22 cellular contexts compared by ENCODE assay signal in the genomic region with DNA sequence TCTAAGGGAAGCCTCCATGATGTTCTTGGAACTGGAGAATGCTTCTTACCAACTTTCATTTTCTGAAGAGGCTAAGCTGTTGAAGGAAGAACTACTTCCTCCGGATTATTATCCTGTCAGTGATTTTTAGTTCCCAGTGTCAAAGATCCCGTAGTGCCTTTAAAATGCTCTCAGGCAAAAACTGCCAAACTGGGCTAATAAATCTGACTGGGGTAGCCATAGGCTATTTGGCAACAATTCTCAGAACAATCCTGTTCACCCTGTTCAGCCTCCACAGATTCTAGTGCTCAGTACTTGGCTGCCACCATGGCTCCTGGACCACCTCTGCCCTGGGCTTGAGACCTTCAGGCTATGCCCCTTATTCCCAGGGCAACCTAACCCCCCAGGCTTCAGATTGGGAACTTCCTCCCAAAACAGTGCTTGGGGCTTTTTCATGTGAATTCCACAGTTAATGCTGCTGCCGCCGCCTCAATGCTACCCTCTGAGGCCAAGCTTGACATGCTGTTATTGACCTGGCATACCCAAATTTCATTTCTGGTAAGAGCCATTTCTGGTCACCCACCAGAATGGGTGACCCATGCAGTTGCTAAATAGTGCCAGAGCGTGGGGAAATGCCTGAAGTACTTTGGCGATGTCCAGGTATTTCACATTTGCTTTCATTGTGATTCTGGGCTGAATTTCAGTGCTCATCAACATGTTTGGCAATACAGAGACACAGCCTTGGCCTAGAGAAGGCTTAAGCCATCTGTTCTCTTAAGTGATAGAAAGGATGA.
A peak's percentile ranks its signal among the peaks of the same experiment; 100 is the strongest.
DNase-seq lines count a peak whose midpoint lies in the region; ATAC-seq and TF ChIP-seq lines count a peak whose summit lies in the region.
"Had no signal": no experiment of that assay in that cellular context is flagged by ENCODE, and none has a peak within 500 bp of the region (broad histone marks: within the 10 kb centered on the region; RNA-seq: fewer than 3 reads in every experiment).

No MANE protein-coding gene starts in this region.

- peak overlapping the region; percentile 19 for H4K8ac ChIP-seq in mesenchymal stem cell (ENCODE audit: low read length)

- H3K9me3 Mint-ChIP-seq in activated CD4-positive, alpha-beta T cell treated with anti-CD3 and anti-CD28 coated beads for 36 hours (ENCODE audit: low read depth): no peaks in the 10 kb centered on the region
- H3K9me3 Mint-ChIP-seq: natural killer cell treated with Interleukin-12 subunit alpha and Interleukin-12 subunit beta and Interleukin-15 and Interleukin-18, amount 100 ng/mL, for 72 hours had no signal

- no peak overlapping the region for H3K4me3 Mint-ChIP-seq in activated CD4-positive, alpha-beta T cell treated with anti-CD3 and anti-CD28 coated beads for 36 hours
- H3K4me3 Mint-ChIP-seq: activated CD8-positive, alpha-beta T cell treated with anti-CD3 and anti-CD28 coated beads, Interleukin-2, amount 10 ng/mL, durations not matched to agents 7 days and 5 days; activated naive CD8-positive, alpha-beta T cell; activated T-helper 1 cell treated with anti-CD3 and anti-CD28 coated beads, Interleukin-12 subunit alpha, Interleukin-12 subunit beta, Interleukin-2, Interleukin-4 antibody, amounts not matched to agents 30 ng/mL and 10 ng/mL and 1 ng/mL, durations not matched to agents 14 hours and 24 hours and 36 hours; natural killer cell treated with Interleukin-12 subunit alpha and Interleukin-12 subunit beta and Interleukin-15 and Interleukin-18, amount 100 ng/mL, for 72 hours; T-cell had no signal

- no peak for TF ChIP-seq CTCF in vagina (IDR thresholded peaks at IDR 0.05)

- H3K36me3 Mint-ChIP-seq in activated CD4-positive, alpha-beta T cell treated with anti-CD3 and anti-CD28 coated beads for 36 hours (ENCODE audit: low read depth): no peaks in the 10 kb centered on the region
- H3K36me3 Mint-ChIP-seq: activated naive CD8-positive, alpha-beta T cell; natural killer cell treated with Interleukin-12 subunit alpha and Interleukin-12 subunit beta and Interleukin-15 and Interleukin-18, amount 100 ng/mL, for 72 hours; T-cell had no signal

- no peak overlapping the region for H3K14ac ChIP-seq in mesenchymal stem cell (ENCODE audit: low read length in 2 of 2)

- H3K9me3 ChIP-seq in mesenchymal stem cell (ENCODE audit: control insufficient read depth, low read length) (peaks cover 14% of the 10 kb centered on the region), vagina (no peaks in the 10 kb centered on the region)
- H3K9me3 ChIP-seq: prostate gland had no signal

- no peaks in the 10 kb centered on the region for H3K4me1 Mint-ChIP-seq in activated CD4-positive, alpha-beta T cell treated with anti-CD3 and anti-CD28 coated beads for 36 hours

- H3K4ac ChIP-seq in mesenchymal stem cell (ENCODE audit: low read depth in 1 of 2, low read length in 2 of 2): peak overlapping the region in 1 of 2 experiments; percentile 55

- no peaks in the 10 kb centered on the region for H3K27me3 Mint-ChIP-seq in activated CD4-positive, alpha-beta T cell treated with anti-CD3 and anti-CD28 coated beads for 36 hours
- H3K27me3 Mint-ChIP-seq: natural killer cell treated with Interleukin-12 subunit alpha and Interleukin-12 subunit beta and Interleukin-15 and Interleukin-18, amount 100 ng/mL, for 72 hours; T-cell had no signal

- H2BK120ac ChIP-seq in mesenchymal stem cell (ENCODE audit: low read depth, low read length): no peak overlapping the region

- no peak overlapping the region for H4K91ac ChIP-seq in mesenchymal stem cell (ENCODE audit: low read length)

- H2BK12ac ChIP-seq in mesenchymal stem cell (ENCODE audit: low read length in 2 of 2): peak overlapping the region; percentile 25 to 95

- H3K4me1 ChIP-seq in mesenchymal stem cell (ENCODE audit: control insufficient read depth, insufficient read depth, low read depth, low read length) (peaks cover 25% of the 10 kb centered on the region), vagina (peaks cover 50% of the 10 kb centered on the region)
- H3K4me1 ChIP-seq: prostate gland had no signal

- TF ChIP-seq POLR2A in vagina (IDR thresholded peaks at IDR 0.05): no peak

- peak overlapping the region; percentile 78 for H3K27ac ChIP-seq in mesenchymal stem cell (ENCODE audit: low read length, poor library complexity, severe bottlenecking)
- peak overlapping the region; percentile 48 for H3K27ac ChIP-seq in vagina
- H3K27ac ChIP-seq: cardiac muscle cell had no signal

- ATAC-seq in activated CD4-positive, alpha-beta T cell treated with anti-CD3 and anti-CD28 coated beads for 36 hours: no peak
- ATAC-seq: activated CD8-positive, alpha-beta T cell treated with anti-CD3 and anti-CD28 coated beads, Interleukin-2, amount 10 ng/mL, durations not matched to agents 7 days and 5 days; natural killer cell treated with Interleukin-12 subunit alpha and Interleukin-12 subunit beta and Interleukin-15 and Interleukin-18, amount 100 ng/mL, for 72 hours; T-cell had no signal

- no peak overlapping the region for H3K9ac ChIP-seq in mesenchymal stem cell (ENCODE audit: low read length)
- H3K9ac ChIP-seq: BLaER1 treated with 17β-estradiol and CSF1 and Interleukin-3, amounts not matched to agents 10 nM and 100 nM had no signal

- no peak overlapping the region for H2AFZ ChIP-seq in mesenchymal stem cell (ENCODE audit: low read depth, low read length)

- no peak overlapping the region for H3K4me3 ChIP-seq in mesenchymal stem cell (ENCODE audit: insufficient read depth in 1 of 2, low read depth in 1 of 2, low read length in 2 of 2)
- H3K4me3 ChIP-seq in vagina: no peak overlapping the region
- H3K4me3 ChIP-seq: BLaER1 treated with 17β-estradiol and CSF1 and Interleukin-3, amounts not matched to agents 10 nM and 100 nM; cardiac muscle cell; prostate gland had no signal

- CTCF ChIA-PET in activated CD4-positive, alpha-beta T cell treated with anti-CD3 and anti-CD28 coated beads for 36 hours (lab: Charles Lee): interaction anchor here (0.6 kb wide), 1 partner anchor 482 kb away, joined by 3 read pairs; no protein-coding TSS in a partner anchor

- WGBS in mesenchymal stem cell: 83% methylated on average over 6 of the region's 6 CpGs

- DNase-seq in activated CD4-positive, alpha-beta T cell treated with anti-CD3 and anti-CD28 coated beads for 36 hours: no peak
- no peak for DNase-seq in activated CD4-positive, alpha-beta T cell treated with anti-CD3 and anti-CD28 coated beads for 48 hours
- DNase-seq in cerebellum (ENCODE audit: low spot score) (peak; percentile 83), mesenchymal stem cell (peak; percentile 35), vagina (ENCODE audit: extremely low spot score in 2 of 2) (no peak), NCI-H748 (lab: John Stamatoyannopoulos, UW; ENCODE audit: unreplicated experiment) (no peak), NCI-H69 (lab: John Stamatoyannopoulos, UW) (no peak), NCI-H2196 (lab: John Stamatoyannopoulos, UW; ENCODE audit: unreplicated experiment) (no peak)
- DNase-seq: activated CD8-positive, alpha-beta T cell treated with anti-CD3 and anti-CD28 coated beads, Interleukin-2, amount 10 ng/mL, durations not matched to agents 7 days and 5 days; DMS153; head of caudate nucleus; MM.1S; NCI-H2029 treated with DMSO at 0.1 percent for 48 hours; NCI-H524 treated with DMSO at 0.1 percent for 48 hours; SHP77 treated with DMSO at 0.1 percent for 48 hours; T-cell had no signal

- H3K27ac Mint-ChIP-seq in activated CD4-positive, alpha-beta T cell treated with anti-CD3 and anti-CD28 coated beads for 36 hours: peak overlapping the region; percentile 15
- H3K27ac Mint-ChIP-seq: activated CD8-positive, alpha-beta T cell treated with anti-CD3 and anti-CD28 coated beads, Interleukin-2, amount 10 ng/mL, durations not matched to agents 7 days and 5 days; activated naive CD8-positive, alpha-beta T cell; activated T-helper 1 cell treated with anti-CD3 and anti-CD28 coated beads, Interleukin-12 subunit alpha, Interleukin-12 subunit beta, Interleukin-2, Interleukin-4 antibody, amounts not matched to agents 30 ng/mL and 10 ng/mL and 1 ng/mL, durations not matched to agents 14 hours and 24 hours and 36 hours; natural killer cell treated with Interleukin-12 subunit alpha and Interleukin-12 subunit beta and Interleukin-15 and Interleukin-18, amount 100 ng/mL, for 72 hours; T-cell had no signal

- no peak overlapping the region for H3K4me2 ChIP-seq in mesenchymal stem cell (ENCODE audit: low read length, poor library complexity, severe bottlenecking)

- no peak overlapping the region for H2BK15ac ChIP-seq in mesenchymal stem cell (ENCODE audit: low read depth, poor library complexity, severe bottlenecking)

- H3K27me3 ChIP-seq in mesenchymal stem cell (ENCODE audit: control insufficient read depth in 1 of 2, insufficient read depth in 1 of 2, low read length in 2 of 2): peaks cover 0 to 33% of the 10 kb centered on the region in 2 experiments
- no peaks in the 10 kb centered on the region for H3K27me3 ChIP-seq in vagina
- H3K27me3 ChIP-seq: BLaER1 treated with 17β-estradiol and CSF1 and Interleukin-3, amounts not matched to agents 10 nM and 100 nM; cardiac muscle cell had no signal

- no peak overlapping the region for H3K23ac ChIP-seq in mesenchymal stem cell (ENCODE audit: low read length in 2 of 2)

- H2BK5ac ChIP-seq in mesenchymal stem cell (ENCODE audit: low read depth, low read length, poor library complexity, severe bottlenecking): no peak overlapping the region

- intact Hi-C loops in activated CD4-positive, alpha-beta T cell treated with anti-CD3 and anti-CD28 coated beads for 36 hours (cut with DNase I, micrococcal nuclease): no loop called here
- intact Hi-C loops in vagina (cut with DNase I): loop anchor here (2.0 to 10.0 kb wide), 2 partner anchors 24 to 108 kb away; a partner anchor contains a TSS

- no peaks in the 10 kb centered on the region for H3K79me1 ChIP-seq in mesenchymal stem cell (replicated peaks; ENCODE audit: low read length, poor library complexity, severe bottlenecking)

- POLR2A ChIA-PET in activated CD4-positive, alpha-beta T cell treated with anti-CD3 and anti-CD28 coated beads for 36 hours (lab: Charles Lee): no interaction called here

- H3K18ac ChIP-seq in mesenchymal stem cell (ENCODE audit: low read depth in 1 of 2, low read length in 2 of 2): peak overlapping the region in 1 of 2 experiments; percentile 55

- H3K36me3 ChIP-seq in mesenchymal stem cell (ENCODE audit: control insufficient read depth in 1 of 2, insufficient read depth in 2 of 2, low read depth in 1 of 2, low read length in 2 of 2) (no peaks in the 10 kb centered on the region), vagina (no peaks in the 10 kb centered on the region)
- H3K36me3 ChIP-seq: BLaER1 treated with 17β-estradiol and CSF1 and Interleukin-3, amounts not matched to agents 10 nM and 100 nM; cardiac muscle cell; prostate gland had no signal

- peak overlapping the region; percentile 91 for H2AK5ac ChIP-seq in mesenchymal stem cell (ENCODE audit: low read length, severe bottlenecking)

Comparison
In these comparisons a context has a peak if more than half of its experiments do, and no peak if none do; other contexts are left out.
1. DNase-seq: peak in cerebellum (single experiment) and mesenchymal stem cell (single experiment); none in activated CD4-positive, alpha-beta T cell treated with anti-CD3 and anti-CD28 coated beads for 36 hours (single experiment), activated CD4-positive, alpha-beta T cell treated with anti-CD3 and anti-CD28 coated beads for 48 hours (single experiment), vagina (0 of 2), NCI-H748 (single experiment), NCI-H69 (single experiment) and NCI-H2196 (single experiment).